ENCODE assay signal across 17 cellular contexts in genomic region chr11:15177491-15177890, GRCh38.
"Had no signal": no experiment of that assay in that cellular context is flagged by ENCODE, and none has a peak within 500 bp of the region (broad histone marks: within the 10 kb centered on the region; RNA-seq: fewer than 3 reads in every experiment).

No MANE protein-coding gene starts in this region.

- H3K4me1 Mint-ChIP-seq: immature natural killer cell, naive B cell had no signal

- ATAC-seq: effector memory CD8-positive, alpha-beta T cell; left lung; stimulated activated naive B cell treated with anti-CD40 and anti-IgM and Interleukin-4, amounts not matched to agents 10 μg/mL and 1 μg/mL and 100 μg/mL, for 72 hours had no signal

- H3K36me3 Mint-ChIP-seq: immature natural killer cell; naive B cell; natural killer cell treated with Interleukin-12 subunit alpha and Interleukin-12 subunit beta and Interleukin-15 and Interleukin-18, amount 100 ng/mL, for 72 hours; stimulated activated naive B cell treated with anti-CD40 and anti-IgM and Interleukin-4, amounts not matched to agents 10 μg/mL and 1 μg/mL and 100 μg/mL, for 72 hours had no signal

- DNase-seq: cortex of kidney; effector memory CD8-positive, alpha-beta T cell; hypothalamus; immature natural killer cell; left lung; mesendoderm; naive B cell; occipital lobe; ovary; right lobe of liver; small intestine; stimulated activated CD4-positive, alpha-beta T cell treated with anti-CD3 and anti-CD28 coated beads, Interleukin-15, amount 100 ng/mL, for 24 hours; stimulated activated CD4-positive, alpha-beta T cell treated with anti-CD3 and anti-CD28 coated beads, Interleukin-2, amount 100 ng/mL, for 48 hours; stimulated activated naive B cell treated with anti-CD40 and anti-IgM and Interleukin-4, amounts not matched to agents 10 μg/mL and 1 μg/mL and 100 μg/mL, for 72 hours; upper lobe of left lung had no signal

- H3K27ac Mint-ChIP-seq: effector memory CD8-positive, alpha-beta T cell; immature natural killer cell; natural killer cell treated with Interleukin-12 subunit alpha and Interleukin-12 subunit beta and Interleukin-15 and Interleukin-18, amount 100 ng/mL, for 72 hours; stimulated activated naive B cell treated with anti-CD40 and anti-IgM and Interleukin-4, amounts not matched to agents 10 μg/mL and 1 μg/mL and 100 μg/mL, for 72 hours; stimulated activated naive CD8-positive, alpha-beta T cell treated with anti-CD3 and anti-CD28 coated beads, Interleukin-15, Interleukin-2, amounts not matched to agents 100 ng/mL and 50 ng/mL, for 24 hours had no signal

- H3K9me3 Mint-ChIP-seq: effector memory CD8-positive, alpha-beta T cell; immature natural killer cell; naive B cell; natural killer cell treated with Interleukin-12 subunit alpha and Interleukin-12 subunit beta and Interleukin-15 and Interleukin-18, amount 100 ng/mL, for 72 hours; stimulated activated naive B cell treated with anti-CD40 and anti-IgM and Interleukin-4, amounts not matched to agents 10 μg/mL and 1 μg/mL and 100 μg/mL, for 72 hours; stimulated activated naive CD8-positive, alpha-beta T cell treated with anti-CD3 and anti-CD28 coated beads, Interleukin-15, Interleukin-2, amounts not matched to agents 100 ng/mL and 50 ng/mL, for 24 hours had no signal

- H3K4me3 Mint-ChIP-seq: effector memory CD8-positive, alpha-beta T cell; immature natural killer cell; naive B cell; natural killer cell treated with Interleukin-12 subunit alpha and Interleukin-12 subunit beta and Interleukin-15 and Interleukin-18, amount 100 ng/mL, for 72 hours; stimulated activated naive B cell treated with anti-CD40 and anti-IgM and Interleukin-4, amounts not matched to agents 10 μg/mL and 1 μg/mL and 100 μg/mL, for 72 hours; stimulated activated naive CD8-positive, alpha-beta T cell treated with anti-CD3 and anti-CD28 coated beads, Interleukin-15, Interleukin-2, amounts not matched to agents 100 ng/mL and 50 ng/mL, for 24 hours had no signal
